ENCODE assay signal across 2 cellular contexts in genomic region chr4:77818077-77818666, GRCh38.
TF ChIP-seq lines count a peak whose summit lies in the region.

No MANE protein-coding gene starts in this region.

TF ChIP-seq in HEK293, 187 proteins besides CTCF, POLR2A, EP300 and RAD21 (continued from another document):
- TF ChIP-seq PRDM10 (tag by site-specific recombination; IDR thresholded peaks at IDR 0.05), result 0 out of 2 replicates have a peak, but pooled peaks have one; percentile 16
- no peak for TF ChIP-seq HIC1 (tag by site-specific recombination; IDR thresholded peaks at IDR 0.05)
- no peak; the same call in 1 of the 2 replicates for TF ChIP-seq ZBTB48 (tag by site-specific recombination; IDR thresholded peaks at IDR 0.05)
- peak; percentile 26; the same call in 1 of the 2 replicates for TF ChIP-seq SP7 (tag by site-specific recombination; IDR thresholded peaks at IDR 0.05)
- TF ChIP-seq ZNF548 (tag by site-specific recombination; IDR thresholded peaks at IDR 0.05), result no peak
- peak; percentile 67 for TF ChIP-seq ZNF366 (tag by site-specific recombination; conservative IDR thresholded peaks at IDR 0.05)
- no peak for TF ChIP-seq ZNF184 (tag by site-specific recombination; IDR thresholded peaks at IDR 0.05)
- no peak for TF ChIP-seq YY1 (tag by site-specific recombination; IDR thresholded peaks at IDR 0.05)
- 0 out of 2 replicates have a peak, but pooled peaks have one; percentile 15 for TF ChIP-seq MZF1 (tag by site-specific recombination; IDR thresholded peaks at IDR 0.05; ENCODE audit: borderline replicate concordance)
- TF ChIP-seq ZSCAN5A (tag by site-specific recombination; IDR thresholded peaks at IDR 0.05), result no peak
- TF ChIP-seq ZNF24 (tag by site-specific recombination; IDR thresholded peaks at IDR 0.05), result 0 out of 2 replicates have a peak, but pooled peaks have one; percentile 49
- TF ChIP-seq IKZF3 (tag by site-specific recombination; IDR thresholded peaks at IDR 0.05), result peak; percentile 68
- TF ChIP-seq ZBTB8A (tag by site-specific recombination; IDR thresholded peaks at IDR 0.05), result no peak; the same call in 1 of the 2 replicates
- TF ChIP-seq HOXA7 (CRISPR knock-in tag; IDR thresholded peaks at IDR 0.05; ENCODE audit: borderline replicate concordance), result no peak
- no peak for TF ChIP-seq ZNF785 (tag by site-specific recombination; IDR thresholded peaks at IDR 0.05)
- TF ChIP-seq ZNF341 (tag by site-specific recombination; IDR thresholded peaks at IDR 0.05; ENCODE audit: low read depth), result peak; percentile 39; the same call in 1 of the 2 replicates
- TF ChIP-seq SP2 (tag by site-specific recombination; IDR thresholded peaks at IDR 0.05), result peak; percentile 63
- peak; percentile 26; the same call in 1 of the 2 replicates for TF ChIP-seq ZNF629 (tag by site-specific recombination; IDR thresholded peaks at IDR 0.05)
- TF ChIP-seq ZNF202 (tag by site-specific recombination; IDR thresholded peaks at IDR 0.05; ENCODE audit: borderline replicate concordance), result no peak
- peak; percentile 81; the same call in 1 of the 2 replicates for TF ChIP-seq ZBTB6 (tag by site-specific recombination; IDR thresholded peaks at IDR 0.05)
- peak; percentile 17; the same call in 1 of the 2 replicates for TF ChIP-seq ZEB2 (tag by site-specific recombination; IDR thresholded peaks at IDR 0.05)
- no peak for TF ChIP-seq ZSCAN23 (tag by site-specific recombination; IDR thresholded peaks at IDR 0.05)
- TF ChIP-seq ZBTB20 (tag by site-specific recombination; IDR thresholded peaks at IDR 0.05), result peak; percentile 45
TF ChIP-seq in HEK293: peak in this region for 20.

TF ChIP-seq in K562, 482 proteins besides CTCF, POLR2A, EP300 and RAD21 (continued from another document and continues in another):
- TF ChIP-seq ZNF639 (CRISPR knock-in tag; conservative IDR thresholded peaks at IDR 0.05 in 1 of 2, IDR thresholded peaks at IDR 0.05 in 1 of 2), result peak in 1 of 2 experiments; percentile 53; a peak in 1 of 4 replicates
- no peak for TF ChIP-seq POLR2AphosphoS5 (IDR thresholded peaks at IDR 0.05; ENCODE audit: control insufficient read depth, insufficient read depth, low read depth, low read length)
- TF ChIP-seq HOXB6 (CRISPR knock-in tag; IDR thresholded peaks at IDR 0.05; ENCODE audit: borderline replicate concordance), result no peak
- no peak for TF ChIP-seq ZNF449 (CRISPR knock-in tag; IDR thresholded peaks at IDR 0.05)
- no peak for TF ChIP-seq RCOR1 (IDR thresholded peaks at IDR 0.05; ENCODE audit: borderline replicate concordance in 1 of 2, low read depth in 2 of 2, low read length in 2 of 2)
- no peak for TF ChIP-seq ZBTB33 (CRISPR knock-in tag; IDR thresholded peaks at IDR 0.05)
- TF ChIP-seq HLTF (IDR thresholded peaks at IDR 0.05), result 0 out of 2 replicates have a peak, but pooled peaks have one; percentile 31
- TF ChIP-seq ELF1 (tag; IDR thresholded peaks at IDR 0.05), result peak; percentile 61; the same call in 1 of the 2 replicates
- 0 out of 2 replicates have a peak, but pooled peaks have one; percentile 63 for TF ChIP-seq BRD4 (IDR thresholded peaks at IDR 0.05)
- TF ChIP-seq SAFB2 (IDR thresholded peaks at IDR 0.05; ENCODE audit: borderline replicate concordance, low read depth, low read length, severe bottlenecking), result no peak
- TF ChIP-seq CHD1 (IDR thresholded peaks at IDR 0.05; ENCODE audit: low read length), result no peak
- TF ChIP-seq DPF2 (IDR thresholded peaks at IDR 0.05), result peak; percentile 32; the same call in 1 of the 2 replicates
- no peak for TF ChIP-seq RBM14 (IDR thresholded peaks at IDR 0.05; ENCODE audit: borderline replicate concordance, insufficient read depth, low read depth, low read length)
- TF ChIP-seq ZFPM2 (CRISPR knock-in tag; IDR thresholded peaks at IDR 0.05), result no peak
- no peak for TF ChIP-seq YY1 (IDR thresholded peaks at IDR 0.05; ENCODE audit: borderline replicate concordance in 1 of 3, control insufficient read depth in 1 of 3, extremely low read depth in 1 of 3, insufficient read depth in 3 of 3, insufficient read length in 1 of 3, insufficient replicate concordance in 2 of 3, low read depth in 1 of 3, low read length in 2 of 3)
- TF ChIP-seq ZBTB26 (CRISPR knock-in tag; IDR thresholded peaks at IDR 0.05), result 0 out of 2 replicates have a peak, but pooled peaks have one; percentile 44
- TF ChIP-seq HNRNPK (IDR thresholded peaks at IDR 0.05; ENCODE audit: low read depth, low read length, poor library complexity, severe bottlenecking), result no peak
- TF ChIP-seq ZBTB11 (CRISPR knock-in tag; IDR thresholded peaks at IDR 0.05), result no peak; a peak in 1 of 6 replicates
- no peak for TF ChIP-seq ZNF354B (CRISPR knock-in tag; IDR thresholded peaks at IDR 0.05)
- TF ChIP-seq NBN (IDR thresholded peaks at IDR 0.05; ENCODE audit: low read depth), result peak; percentile 76
- TF ChIP-seq NFRKB (IDR thresholded peaks at IDR 0.05; ENCODE audit: low read depth), result 0 out of 2 replicates have a peak, but pooled peaks have one; percentile 23
- no peak for TF ChIP-seq HNRNPH1 (optimal IDR thresholded peaks at IDR 0.05; ENCODE audit: low read depth, low read length)
- peak; percentile 73; the same call in 1 of the 2 replicates for TF ChIP-seq SMARCE1 (IDR thresholded peaks at IDR 0.05)
- no peak for TF ChIP-seq E2F5 (CRISPR knock-in tag; IDR thresholded peaks at IDR 0.05)
- no peak for TF ChIP-seq NCOA4 (IDR thresholded peaks at IDR 0.05; ENCODE audit: partially characterized antibody)
- TF ChIP-seq ZBTB2 (IDR thresholded peaks at IDR 0.05), result no peak
- no peak for TF ChIP-seq ZNF408 (CRISPR knock-in tag; IDR thresholded peaks at IDR 0.05; ENCODE audit: low read depth)
- TF ChIP-seq TFAP4 (CRISPR knock-in tag; IDR thresholded peaks at IDR 0.05; ENCODE audit: borderline replicate concordance), result no peak
- TF ChIP-seq TBL1XR1 (IDR thresholded peaks at IDR 0.05; ENCODE audit: low read length in 2 of 2), result 0 out of 4 replicates have a peak, but pooled peaks of 1 of the 2 experiments have one; percentile 19
- no peak for TF ChIP-seq ZNF311 (CRISPR knock-in tag; IDR thresholded peaks at IDR 0.05)
- no peak for TF ChIP-seq ZNF175 (CRISPR knock-in tag; IDR thresholded peaks at IDR 0.05; ENCODE audit: low read depth)
- peak; percentile 50; the same call in 1 of the 2 replicates for TF ChIP-seq PHF21A (IDR thresholded peaks at IDR 0.05; ENCODE audit: borderline replicate concordance, low read depth)
- no peak for TF ChIP-seq CREBBP (IDR thresholded peaks at IDR 0.05; ENCODE audit: low read depth, low read length)
- no peak for TF ChIP-seq CHD4 (IDR thresholded peaks at IDR 0.05; ENCODE audit: insufficient read depth, insufficient replicate concordance, low read depth, low read length, poor library complexity, severe bottlenecking)
- no peak; the same call in 1 of the 2 replicates for TF ChIP-seq PML (IDR thresholded peaks at IDR 0.05; ENCODE audit: low read length)
